In the genomic region with DNA sequence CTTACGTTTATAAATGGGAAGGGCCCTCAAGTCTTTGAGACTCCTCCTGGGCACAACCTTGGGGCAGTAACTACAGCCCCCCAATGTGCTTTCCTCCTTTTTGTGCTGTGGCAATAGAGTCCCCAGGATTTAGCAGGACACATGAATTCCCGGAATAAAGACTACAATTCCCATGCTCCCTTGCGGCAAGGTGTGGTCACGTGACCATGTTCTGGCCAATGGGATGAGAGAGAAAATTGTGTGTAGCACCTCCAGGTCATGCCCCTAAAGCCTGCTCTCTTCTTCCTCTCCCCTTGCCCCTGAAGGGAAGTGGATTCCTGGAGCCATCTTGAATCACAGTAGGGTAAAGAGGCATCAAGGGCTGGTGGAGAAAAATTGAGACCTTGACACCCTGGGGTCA, we compare ENCODE assay signal across 18 cellular contexts.
DNase-seq lines count a peak whose midpoint lies in the region; ATAC-seq, FAIRE-seq and TF ChIP-seq lines count a peak whose summit lies in the region.
"Had no signal": no experiment of that assay in that cellular context is flagged by ENCODE, and none has a peak within 500 bp of the region (broad histone marks: within the 10 kb centered on the region; RNA-seq: fewer than 3 reads in every experiment).

No MANE protein-coding gene starts in this region.

- H3K27me3 Mint-ChIP-seq in WTC11 (ENCODE audit: low read depth) = peaks cover 13% of the 10 kb centered on the region

- no peaks in the 10 kb centered on the region for H3K36me3 ChIP-seq in HepG2 (replicated peaks in 1 of 2; ENCODE audit: control insufficient read depth in 1 of 2, insufficient read depth in 2 of 2, low read length in 2 of 2)
- H3K36me3 ChIP-seq in right lobe of liver = no peaks in the 10 kb centered on the region
- H3K36me3 ChIP-seq: Peyer's patch had no signal

- BruUV-seq in HepG2 (replicated peaks; lab: Mats Ljungman, UMichigan) = no TSS peak

- no peak for ATAC-seq in HepG2
- no peak for ATAC-seq in right lobe of liver
- ATAC-seq in WTC11 = peak; percentile 70; the same call in 1 of the 2 replicates

- WGBS in HepG2 (ENCODE audit: low lambda C conversion rate) = 25% methylated on average over 4 of the region's 4 CpGs
- WGBS in right lobe of liver (ENCODE audit: insufficient coverage, low coverage, low lambda C conversion rate, missing lambda C conversion rate) = 47% methylated on average over 4 of the region's 4 CpGs

- H3K4me3 ChIP-seq in HepG2 (replicated peaks in 1 of 3; ENCODE audit: insufficient read depth in 1 of 3, low read depth in 2 of 3, low read length in 3 of 3) (no peak overlapping the region), right lobe of liver (no peak overlapping the region), NB4 (ENCODE audit: low read depth, low read length) (no peak overlapping the region)
- H3K4me3 ChIP-seq: Peyer's patch, smooth muscle cell had no signal

- no peak overlapping the region for H3K4me3 Mint-ChIP-seq in WTC11

- in situ Hi-C loops in HepG2 (cut with HindIII; ENCODE audit: extremely low pct_ligation_motif_present, low pct_unique_long_range_greater_than_20kb) = no loop called here

- no peaks in the 10 kb centered on the region for H4K20me1 ChIP-seq in HepG2 (ENCODE audit: insufficient read depth, low read length)

- H3K27ac Mint-ChIP-seq in WTC11 = no peak overlapping the region

- FAIRE-seq in HepG2 (lab: Jason Lieb, UNC) = no peak
- FAIRE-seq in D721Med (lab: Jason Lieb, UNC) = no peak
- FAIRE-seq: endometrium, GM18507 had no signal

- TF ChIP-seq RAD21 in HepG2 (CRISPR knock-in tag; IDR thresholded peaks at IDR 0.05) = no peak

- peaks cover 36% of the 10 kb centered on the region for H3K9me3 Mint-ChIP-seq in WTC11

- peaks cover 3% of the 10 kb centered on the region; the same call in 1 of the 2 replicates for H3K4me1 Mint-ChIP-seq in WTC11

- no peaks in the 10 kb centered on the region for H3K4me1 ChIP-seq in HepG2 (ENCODE audit: insufficient read depth, low read length)
- H3K4me1 ChIP-seq in right lobe of liver = no peaks in the 10 kb centered on the region
- H3K4me1 ChIP-seq: Peyer's patch had no signal

- POLR2A ChIA-PET in HepG2 (lab: Yijun Ruan, JAX) = no interaction called here
- POLR2A ChIA-PET in WTC11 (lab: Charles Lee) = no interaction called here

- no peak overlapping the region for H3K4me2 ChIP-seq in HepG2 (ENCODE audit: low read depth, low read length)
- H3K4me2 ChIP-seq: KMS-11, smooth muscle cell had no signal

- H3K27me3 ChIP-seq in HepG2 (ENCODE audit: control insufficient read depth in 1 of 2, insufficient read depth in 2 of 2, low read length in 2 of 2) = peaks cover 0 to 16% of the 10 kb centered on the region in 2 experiments; a peak in 2 of 5 replicates
- no peaks in the 10 kb centered on the region for H3K27me3 ChIP-seq in right lobe of liver
- H3K27me3 ChIP-seq: Peyer's patch had no signal

- H3K9me3 ChIP-seq in HepG2 (ENCODE audit: low read length) (no peaks in the 10 kb centered on the region), right lobe of liver (no peaks in the 10 kb centered on the region)
- H3K9me3 ChIP-seq: Peyer's patch had no signal

- H3K79me2 ChIP-seq in HepG2 (ENCODE audit: insufficient read depth, low read length) = no peaks in the 10 kb centered on the region

- TF ChIP-seq POLR2A in HepG2 (IDR thresholded peaks at IDR 0.05; ENCODE audit: insufficient read depth in 1 of 2, low read depth in 2 of 2, low read length in 2 of 2) (no peak), right lobe of liver (IDR thresholded peaks at IDR 0.05) (no peak), NB4 (IDR thresholded peaks at IDR 0.05; ENCODE audit: extremely low read depth, insufficient read length) (no peak)

- TF ChIP-seq EP300 in HepG2 (IDR thresholded peaks at IDR 0.05; ENCODE audit: low read depth in 2 of 2, low read length in 2 of 2) (no peak), HepG2 (CRISPR knock-in tag; IDR thresholded peaks at IDR 0.05; ENCODE audit: borderline replicate concordance) (no peak)

- H3K27ac ChIP-seq in HepG2 (ENCODE audit: extremely low read length, insufficient read depth, low read length) (no peak overlapping the region), right lobe of liver (no peak overlapping the region)
- H3K27ac ChIP-seq: KMS-11, Peyer's patch, VCaP had no signal

- no peak overlapping the region for H2AFZ ChIP-seq in HepG2 (ENCODE audit: low read length)

- no peak overlapping the region for H3K9ac ChIP-seq in HepG2 (ENCODE audit: insufficient read depth, low read depth, low read length)
- H3K9ac ChIP-seq: KMS-11 had no signal

- no peak for TF ChIP-seq CTCF in HepG2 (CRISPR knock-in tag; IDR thresholded peaks at IDR 0.05)
- TF ChIP-seq CTCF in right lobe of liver (IDR thresholded peaks at IDR 0.05) = no peak
- TF ChIP-seq CTCF in NB4 (IDR thresholded peaks at IDR 0.05; ENCODE audit: low read depth, low read length) = no peak
- no peak for TF ChIP-seq CTCF in WTC11 (IDR thresholded peaks at IDR 0.05)
- TF ChIP-seq CTCF in D721Med (IDR thresholded peaks at IDR 0.05; ENCODE audit: insufficient read depth, missing control alignments) = no peak

- CTCF ChIA-PET in HepG2 (lab: Yijun Ruan, JAX; ENCODE audit: low intra/inter-chr PET ratio, low total read pairs) (no interaction called here), WTC11 (lab: Charles Lee) (no interaction called here)

- DNase-seq in HepG2 (ENCODE audit: low spot score) (no peak), right lobe of liver (no peak), NB4 (ENCODE audit: low read depth) (peak; percentile 32), WTC11 (ENCODE audit: low spot score) (no peak), activated gamma-delta T cell (lab: John Stamatoyannopoulos, UW) (no peak), D721Med (ENCODE audit: insufficient read length, low spot score) (no peak), NCI-H187 (lab: John Stamatoyannopoulos, UW) (no peak), epidermal melanocyte (ENCODE audit: insufficient read length, low spot score) (no peak)
- DNase-seq: amygdala, foreskin melanocyte, NCI-H1417 treated with DMSO at 0.1 percent for 48 hours, NCI-H524 treated with DMSO at 0.1 percent for 48 hours, Peyer's patch had no signal

- H3K36me3 Mint-ChIP-seq in WTC11 = peaks cover 17% of the 10 kb centered on the region

- intact Hi-C loops in HepG2 (cut with micrococcal nuclease; ENCODE audit: unreplicated experiment) (no loop called here), right lobe of liver (cut with DNase I) (no loop called here)

TF ChIP-seq in HepG2, 621 proteins besides CTCF, POLR2A, EP300 and RAD21 (continues in another document):
- peak; percentile 81 for TF ChIP-seq ZNF143 (CRISPR knock-in tag; IDR thresholded peaks at IDR 0.05)
- TF ChIP-seq, protein P1, sequence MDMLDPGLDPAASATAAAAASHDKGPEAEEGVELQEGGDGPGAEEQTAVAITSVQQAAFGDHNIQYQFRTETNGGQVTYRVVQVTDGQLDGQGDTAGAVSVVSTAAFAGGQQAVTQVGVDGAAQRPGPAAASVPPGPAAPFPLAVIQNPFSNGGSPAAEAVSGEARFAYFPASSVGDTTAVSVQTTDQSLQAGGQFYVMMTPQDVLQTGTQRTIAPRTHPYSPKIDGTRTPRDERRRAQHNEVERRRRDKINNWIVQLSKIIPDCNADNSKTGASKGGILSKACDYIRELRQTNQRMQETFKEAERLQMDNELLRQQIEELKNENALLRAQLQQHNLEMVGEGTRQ (IDR thresholded peaks at IDR 0.05; ENCODE audit: low read depth, low read length) = peak; percentile 75
- TF ChIP-seq, protein P1 (CRISPR knock-in tag; IDR thresholded peaks at IDR 0.05; ENCODE audit: borderline replicate concordance) = no peak
- peak; percentile 71 for TF ChIP-seq THAP11 (CRISPR knock-in tag; IDR thresholded peaks at IDR 0.05)
- TF ChIP-seq GTF2F1 (IDR thresholded peaks at IDR 0.05; ENCODE audit: low read length) = no peak
- peak; percentile 85 for TF ChIP-seq RAD51 (IDR thresholded peaks at IDR 0.05; ENCODE audit: borderline replicate concordance)
- TF ChIP-seq SOX6 (IDR thresholded peaks at IDR 0.05) = no peak
- TF ChIP-seq SOX6 (CRISPR knock-in tag; IDR thresholded peaks at IDR 0.05) = no peak
- TF ChIP-seq MTF2 (CRISPR knock-in tag; IDR thresholded peaks at IDR 0.05; ENCODE audit: borderline replicate concordance) = no peak
- TF ChIP-seq NFYB (CRISPR knock-in tag; IDR thresholded peaks at IDR 0.05) = peak; percentile 62

TF ChIP-seq in WTC11, 78 proteins besides CTCF, POLR2A, EP300 and RAD21:
- TF ChIP-seq NFYB (CRISPR knock-in tag; conservative IDR thresholded peaks at IDR 0.05; ENCODE audit: low read depth) = peak; percentile 75
- no peak for TF ChIP-seq MYBL2 (CRISPR knock-in tag; IDR thresholded peaks at IDR 0.05)
- TF ChIP-seq, protein P2, sequence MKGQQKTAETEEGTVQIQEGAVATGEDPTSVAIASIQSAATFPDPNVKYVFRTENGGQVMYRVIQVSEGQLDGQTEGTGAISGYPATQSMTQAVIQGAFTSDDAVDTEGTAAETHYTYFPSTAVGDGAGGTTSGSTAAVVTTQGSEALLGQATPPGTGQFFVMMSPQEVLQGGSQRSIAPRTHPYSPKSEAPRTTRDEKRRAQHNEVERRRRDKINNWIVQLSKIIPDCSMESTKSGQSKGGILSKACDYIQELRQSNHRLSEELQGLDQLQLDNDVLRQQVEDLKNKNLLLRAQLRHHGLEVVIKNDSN (CRISPR knock-in tag; IDR thresholded peaks at IDR 0.05) = peak; percentile 88
- TF ChIP-seq, protein P1 (CRISPR knock-in tag; IDR thresholded peaks at IDR 0.05) = peak; percentile 90
- TF ChIP-seq, protein P3, sequence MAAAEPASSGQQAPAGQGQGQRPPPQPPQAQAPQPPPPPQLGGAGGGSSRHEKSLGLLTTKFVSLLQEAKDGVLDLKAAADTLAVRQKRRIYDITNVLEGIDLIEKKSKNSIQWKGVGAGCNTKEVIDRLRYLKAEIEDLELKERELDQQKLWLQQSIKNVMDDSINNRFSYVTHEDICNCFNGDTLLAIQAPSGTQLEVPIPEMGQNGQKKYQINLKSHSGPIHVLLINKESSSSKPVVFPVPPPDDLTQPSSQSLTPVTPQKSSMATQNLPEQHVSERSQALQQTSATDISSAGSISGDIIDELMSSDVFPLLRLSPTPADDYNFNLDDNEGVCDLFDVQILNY (CRISPR knock-in tag; IDR thresholded peaks at IDR 0.05) = no peak
